16 cellular contexts compared by ENCODE assay signal in genomic region chr6:152355166-152355565, GRCh38.
DNase-seq lines count a peak whose midpoint lies in the region; TF ChIP-seq lines count a peak whose summit lies in the region.
"Had no signal": no experiment of that assay in that cellular context is flagged by ENCODE, and none has a peak within 500 bp of the region (broad histone marks: within the 10 kb centered on the region; RNA-seq: fewer than 3 reads in every experiment).

No MANE protein-coding gene starts in this region.

- no peak overlapping the region for H2BK120ac ChIP-seq in H9 (ENCODE audit: low read depth, low read length, poor library complexity, severe bottlenecking)

- CTCF ChIA-PET in activated naive CD4-positive, alpha-beta T cell treated with anti-CD3 and anti-CD28 coated beads, Interleukin-2, amount 10 ng/mL, durations not matched to agents 7 days and 5 days (lab: Charles Lee): interaction anchor here (0.9 to 1.3 kb wide), 3 partner anchors 17 to 665 kb away, joined by 3 to 4 read pairs (median 3); no protein-coding TSS in a partner anchor

- H2BK5ac ChIP-seq in H9 (ENCODE audit: insufficient read length, low read length): no peak overlapping the region

- H3K14ac ChIP-seq in H9 (ENCODE audit: insufficient read depth, low read length): no peak overlapping the region

- H3K4me1 ChIP-seq in endodermal cell (ENCODE audit: control insufficient read depth, insufficient read depth, low read length) (peaks cover 11% of the 10 kb centered on the region), H9 (ENCODE audit: insufficient read depth, low read length) (no peaks in the 10 kb centered on the region)

- intact Hi-C loops in activated CD4-positive, alpha-beta T cell treated with anti-CD3 and anti-CD28 coated beads, Interleukin-2, amount 10 ng/mL, durations not matched to agents 24 days and 14 days (cut with micrococcal nuclease): loop anchor here (5.0 kb wide), 1 partner anchor 678 kb away; no protein-coding TSS in a partner anchor

- H3K27ac ChIP-seq in endodermal cell (ENCODE audit: low read depth, low read length) (no peak overlapping the region), H9 (ENCODE audit: insufficient read length, low read depth, low read length) (no peak overlapping the region)
- H3K27ac ChIP-seq: 22Rv1 had no signal

- no peak overlapping the region for H3K27ac Mint-ChIP-seq in activated CD4-positive, alpha-beta T cell treated with anti-CD3 and anti-CD28 coated beads, Interleukin-2, amount 10 ng/mL, durations not matched to agents 24 days and 14 days
- peak overlapping the region; percentile 65 for H3K27ac Mint-ChIP-seq in endodermal cell
- H3K27ac Mint-ChIP-seq in H9: no peak overlapping the region
- H3K27ac Mint-ChIP-seq in activated naive CD4-positive, alpha-beta T cell treated with anti-CD3 and anti-CD28 coated beads, Interleukin-2, amount 10 ng/mL, durations not matched to agents 7 days and 5 days: no peak overlapping the region
- H3K27ac Mint-ChIP-seq: CD14-positive monocyte; CD8-positive, alpha-beta T cell; HFFc6 had no signal

- H3K23ac ChIP-seq in H9 (ENCODE audit: insufficient read length, low read depth, low read length): no peak overlapping the region

- no peak overlapping the region for H2AFZ ChIP-seq in H9 (ENCODE audit: low read length)

- H2BK12ac ChIP-seq in H9 (ENCODE audit: insufficient read length, low read depth, low read length): no peak overlapping the region

- H3K9me3 Mint-ChIP-seq in activated CD4-positive, alpha-beta T cell treated with anti-CD3 and anti-CD28 coated beads, Interleukin-2, amount 10 ng/mL, durations not matched to agents 24 days and 14 days: no peaks in the 10 kb centered on the region
- H3K9me3 Mint-ChIP-seq in endodermal cell: no peaks in the 10 kb centered on the region
- no peaks in the 10 kb centered on the region for H3K9me3 Mint-ChIP-seq in H9
- H3K9me3 Mint-ChIP-seq in activated naive CD4-positive, alpha-beta T cell treated with anti-CD3 and anti-CD28 coated beads, Interleukin-2, amount 10 ng/mL, durations not matched to agents 7 days and 5 days: no peaks in the 10 kb centered on the region
- H3K9me3 Mint-ChIP-seq: CD14-positive monocyte; CD8-positive, alpha-beta T cell; HFFc6 had no signal

- DNase-seq in activated CD4-positive, alpha-beta T cell treated with anti-CD3 and anti-CD28 coated beads, Interleukin-2, amount 10 ng/mL, durations not matched to agents 24 days and 14 days: peak; percentile 16
- DNase-seq in activated CD4-positive, alpha-beta T cell treated with anti-CD3 and anti-CD28 coated beads, Interleukin-2, amount 50 U/mL, for 1 hour: no peak
- peak; percentile 76 for DNase-seq in NCI-H82 treated with DMSO at 0.1 percent for 48 hours (lab: John Stamatoyannopoulos, UW; ENCODE audit: unreplicated experiment)
- no peak for DNase-seq in endodermal cell
- DNase-seq in NCI-H2171 (lab: John Stamatoyannopoulos, UW): no peak
- DNase-seq in H9: no peak
- DNase-seq in activated naive CD4-positive, alpha-beta T cell treated with anti-CD3 and anti-CD28 coated beads, Interleukin-2, amount 10 ng/mL, durations not matched to agents 7 days and 5 days: no peak
- DNase-seq: Caco-2; CD8-positive, alpha-beta T cell; DMS53; GF-D8; GOT3; HCEC 1CT; HFFc6 had no signal

- no peaks in the 10 kb centered on the region for H3K23me2 ChIP-seq in H9 (ENCODE audit: insufficient read length, low read depth, low read length, poor library complexity, severe bottlenecking)

- H4K5ac ChIP-seq in H9 (ENCODE audit: insufficient read length, low read depth, low read length): no peak overlapping the region

- no peak overlapping the region for H3K4me3 Mint-ChIP-seq in activated CD4-positive, alpha-beta T cell treated with anti-CD3 and anti-CD28 coated beads, Interleukin-2, amount 10 ng/mL, durations not matched to agents 24 days and 14 days
- H3K4me3 Mint-ChIP-seq in endodermal cell: no peak overlapping the region
- no peak overlapping the region for H3K4me3 Mint-ChIP-seq in H9
- no peak overlapping the region for H3K4me3 Mint-ChIP-seq in activated naive CD4-positive, alpha-beta T cell treated with anti-CD3 and anti-CD28 coated beads, Interleukin-2, amount 10 ng/mL, durations not matched to agents 7 days and 5 days
- H3K4me3 Mint-ChIP-seq: CD14-positive monocyte; CD8-positive, alpha-beta T cell; HFFc6 had no signal

- no peak overlapping the region for H3K4ac ChIP-seq in H9 (ENCODE audit: low read depth, low read length)

- H2BK20ac ChIP-seq in H9 (ENCODE audit: low read depth, low read length, poor library complexity, severe bottlenecking): no peak overlapping the region

- H4K20me1 ChIP-seq in H9 (ENCODE audit: control insufficient read depth, insufficient read depth, insufficient read length): no peaks in the 10 kb centered on the region

- no peak overlapping the region for H2AK5ac ChIP-seq in H9 (ENCODE audit: insufficient read length, low read length)

- no peak overlapping the region for H2BK15ac ChIP-seq in H9 (ENCODE audit: low read depth, low read length)

- H3K4me2 ChIP-seq in H9 (ENCODE audit: insufficient read depth, insufficient read length, low read length): no peak overlapping the region

- peaks cover 2% of the 10 kb centered on the region for H3K4me1 Mint-ChIP-seq in activated CD4-positive, alpha-beta T cell treated with anti-CD3 and anti-CD28 coated beads, Interleukin-2, amount 10 ng/mL, durations not matched to agents 24 days and 14 days
- H3K4me1 Mint-ChIP-seq in endodermal cell (peaks cover 9% of the 10 kb centered on the region), H9 (peaks cover 2 to 3% of the 10 kb centered on the region in 2 experiments; a peak in 2 of 4 replicates)
- H3K4me1 Mint-ChIP-seq in activated naive CD4-positive, alpha-beta T cell treated with anti-CD3 and anti-CD28 coated beads, Interleukin-2, amount 10 ng/mL, durations not matched to agents 7 days and 5 days: no peaks in the 10 kb centered on the region

- H3K79me2 ChIP-seq in H9 (ENCODE audit: insufficient read depth, low read length): no peaks in the 10 kb centered on the region

- no peak overlapping the region for H3K4me3 ChIP-seq in endodermal cell (ENCODE audit: low read length)

- no peak overlapping the region for H3K9ac ChIP-seq in endodermal cell (ENCODE audit: extremely low read depth, low read length, poor library complexity, severe bottlenecking)
- no peak overlapping the region for H3K9ac ChIP-seq in H9 (ENCODE audit: extremely low read depth, insufficient read length, low read length)

- H3K9me3 ChIP-seq in endodermal cell (ENCODE audit: control insufficient read depth, low read length): no peaks in the 10 kb centered on the region
- H3K9me3 ChIP-seq in H9 (ENCODE audit: control insufficient read depth, low read depth, low read length): no peaks in the 10 kb centered on the region
- H3K9me3 ChIP-seq: Caco-2 had no signal

- no peak overlapping the region for H4K91ac ChIP-seq in H9 (ENCODE audit: insufficient read length, low read depth, low read length)

- no peak overlapping the region for H3T11ph ChIP-seq in H9 (ENCODE audit: low read length)

- TF ChIP-seq CTCF in endodermal cell (conservative IDR thresholded peaks at IDR 0.05) (no peak), H9 (conservative IDR thresholded peaks at IDR 0.05) (no peak)

- no peak overlapping the region for H4K8ac ChIP-seq in H9 (replicated peaks; ENCODE audit: insufficient read length, low read depth, low read length)

- no peaks in the 10 kb centered on the region for H3K36me3 Mint-ChIP-seq in activated CD4-positive, alpha-beta T cell treated with anti-CD3 and anti-CD28 coated beads, Interleukin-2, amount 10 ng/mL, durations not matched to agents 24 days and 14 days (ENCODE audit: low read depth)
- H3K36me3 Mint-ChIP-seq in endodermal cell (ENCODE audit: low read depth) (no peaks in the 10 kb centered on the region), H9 (ENCODE audit: insufficient read depth in 1 of 3, low read depth in 3 of 3) (no peaks in the 10 kb centered on the region)
- H3K36me3 Mint-ChIP-seq in activated naive CD4-positive, alpha-beta T cell treated with anti-CD3 and anti-CD28 coated beads, Interleukin-2, amount 10 ng/mL, durations not matched to agents 7 days and 5 days: no peaks in the 10 kb centered on the region
- H3K36me3 Mint-ChIP-seq: CD8-positive, alpha-beta T cell had no signal

- H3K27me3 ChIP-seq in endodermal cell (ENCODE audit: control insufficient read depth, insufficient read depth, low read length, poor library complexity, severe bottlenecking): no peaks in the 10 kb centered on the region
- no peaks in the 10 kb centered on the region for H3K27me3 ChIP-seq in H9 (ENCODE audit: insufficient read depth, low read length)

- H3K18ac ChIP-seq in H9 (ENCODE audit: insufficient read length, low read depth, low read length): no peak overlapping the region

- no peaks in the 10 kb centered on the region for H3K36me3 ChIP-seq in endodermal cell (ENCODE audit: control insufficient read depth, insufficient read depth, low read length)

- H3K79me1 ChIP-seq in H9 (ENCODE audit: insufficient read depth, low read depth, low read length, poor library complexity, severe bottlenecking): no peaks in the 10 kb centered on the region

- peaks cover 4% of the 10 kb centered on the region for H3K27me3 Mint-ChIP-seq in activated CD4-positive, alpha-beta T cell treated with anti-CD3 and anti-CD28 coated beads, Interleukin-2, amount 10 ng/mL, durations not matched to agents 24 days and 14 days
- H3K27me3 Mint-ChIP-seq in endodermal cell (ENCODE audit: insufficient read depth): no peaks in the 10 kb centered on the region
- no peaks in the 10 kb centered on the region for H3K27me3 Mint-ChIP-seq in H9 (ENCODE audit: low read depth)
- H3K27me3 Mint-ChIP-seq in activated naive CD4-positive, alpha-beta T cell treated with anti-CD3 and anti-CD28 coated beads, Interleukin-2, amount 10 ng/mL, durations not matched to agents 7 days and 5 days: no peaks in the 10 kb centered on the region

- no peak overlapping the region for H3K56ac ChIP-seq in H9 (ENCODE audit: insufficient read length, low read depth, low read length)

Comparison
In these comparisons a context has a peak if more than half of its experiments do, and no peak if none do; other contexts are left out.
1. DNase-seq: peak in activated CD4-positive, alpha-beta T cell treated with anti-CD3 and anti-CD28 coated beads, Interleukin-2, amount 10 ng/mL, durations not matched to agents 24 days and 14 days (single experiment) and NCI-H82 treated with DMSO at 0.1 percent for 48 hours (single experiment); none in activated CD4-positive, alpha-beta T cell treated with anti-CD3 and anti-CD28 coated beads, Interleukin-2, amount 50 U/mL, for 1 hour (single experiment), endodermal cell (single experiment), NCI-H2171 (single experiment), H9 (single experiment) and activated naive CD4-positive, alpha-beta T cell treated with anti-CD3 and anti-CD28 coated beads, Interleukin-2, amount 10 ng/mL, durations not matched to agents 7 days and 5 days (single experiment).